In genomic region chr2:229489016-229489415, GRCh38 we compare ENCODE assay signal across 11 cellular contexts.
A peak's percentile ranks its signal among the peaks of the same experiment; 100 is the strongest.
DNase-seq lines count a peak whose midpoint lies in the region; ATAC-seq and TF ChIP-seq lines count a peak whose summit lies in the region.
"Had no signal": no experiment of that assay in that cellular context is flagged by ENCODE, and none has a peak within 500 bp of the region (broad histone marks: within the 10 kb centered on the region; RNA-seq: fewer than 3 reads in every experiment).

No MANE protein-coding gene starts in this region.

- peaks cover 0 to 3% of the 10 kb centered on the region in 2 donors for H3K27me3 ChIP-seq in naive thymus-derived CD4-positive, alpha-beta T cell (ENCODE audit: control insufficient read depth in 2 of 2, insufficient read depth in 2 of 2, low read length in 2 of 2)
- H3K27me3 ChIP-seq: upper lobe of left lung had no signal

- H3K36me3 Mint-ChIP-seq in naive thymus-derived CD4-positive, alpha-beta T cell, result no peaks in the 10 kb centered on the region
- H3K36me3 Mint-ChIP-seq: activated naive CD8-positive, alpha-beta T cell had no signal

- peaks cover 0 to 30% (median 4%) of the 10 kb centered on the region in 5 donors for H3K27me3 Mint-ChIP-seq in naive thymus-derived CD4-positive, alpha-beta T cell

- peaks cover 0 to 17% (median 4%) of the 10 kb centered on the region in 11 donors for H3K9me3 Mint-ChIP-seq in naive thymus-derived CD4-positive, alpha-beta T cell

- ATAC-seq in GM18909 (IDR thresholded peaks at IDR 0.05; ENCODE audit: poor library complexity, unreplicated experiment), result no peak
- no peak for ATAC-seq in naive thymus-derived CD4-positive, alpha-beta T cell
- no peak for ATAC-seq in GM18873 (IDR thresholded peaks at IDR 0.05; ENCODE audit: low FRiP score, unreplicated experiment)

- no peaks in the 10 kb centered on the region for H3K4me1 Mint-ChIP-seq in naive thymus-derived CD4-positive, alpha-beta T cell

- TF ChIP-seq POLR2A in NB4 (IDR thresholded peaks at IDR 0.05; ENCODE audit: extremely low read depth, insufficient read length), result no peak

- no peak overlapping the region for H3K27ac ChIP-seq in naive thymus-derived CD4-positive, alpha-beta T cell (ENCODE audit: low read depth, low read length)
- H3K27ac ChIP-seq: upper lobe of left lung had no signal

- H3K4me3 ChIP-seq in NB4 (ENCODE audit: low read depth, low read length) (no peak overlapping the region), astrocyte of the cerebellum (ENCODE audit: low read depth, low read length) (no peak overlapping the region)
- no peak overlapping the region for H3K4me3 ChIP-seq in naive thymus-derived CD4-positive, alpha-beta T cell (ENCODE audit: low read length)
- H3K4me3 ChIP-seq: upper lobe of left lung had no signal

- POLR2A ChIA-PET in naive thymus-derived CD4-positive, alpha-beta T cell (lab: Charles Lee), result no interaction called here

- H3K4me3 Mint-ChIP-seq in naive thymus-derived CD4-positive, alpha-beta T cell, result no peak overlapping the region
- H3K4me3 Mint-ChIP-seq: activated naive CD8-positive, alpha-beta T cell had no signal

- CTCF ChIA-PET in naive thymus-derived CD4-positive, alpha-beta T cell (lab: Charles Lee), result no interaction called here

- in situ Hi-C loops in astrocyte of the cerebellum (cut with HindIII; ENCODE audit: low sequenced_read_pairs), result no loop called here

- DNase-seq in AG20443 (ENCODE audit: low spot score) (peak; percentile 43), NB4 (ENCODE audit: low read depth) (peak; percentile 90), astrocyte of the cerebellum (ENCODE audit: low read depth) (peak; percentile 35), kidney tubule cell (ENCODE audit: low spot score) (peak; percentile 15), KG1 (lab: John Stamatoyannopoulos, UW) (no peak)
- DNase-seq in naive thymus-derived CD4-positive, alpha-beta T cell, result no peak
- DNase-seq: NCI-H1694 had no signal

- no peak for TF ChIP-seq CTCF in NB4 (IDR thresholded peaks at IDR 0.05; ENCODE audit: low read depth, low read length)
- TF ChIP-seq CTCF in astrocyte of the cerebellum (IDR thresholded peaks at IDR 0.05; ENCODE audit: low read depth, low read length, missing control alignments), result no peak

- H3K4me1 ChIP-seq in naive thymus-derived CD4-positive, alpha-beta T cell (ENCODE audit: control insufficient read depth in 2 of 2, insufficient read depth in 2 of 2, low read length in 2 of 2), result no peaks in the 10 kb centered on the region
- H3K4me1 ChIP-seq: upper lobe of left lung had no signal

- intact Hi-C loops in naive thymus-derived CD4-positive, alpha-beta T cell (cut with micrococcal nuclease), result no loop called here

- H3K36me3 ChIP-seq in naive thymus-derived CD4-positive, alpha-beta T cell (ENCODE audit: control insufficient read depth in 2 of 3, insufficient read depth in 3 of 3, low read length in 3 of 3), result no peaks in the 10 kb centered on the region
- H3K36me3 ChIP-seq: upper lobe of left lung had no signal

- no peak overlapping the region for H3K27ac Mint-ChIP-seq in naive thymus-derived CD4-positive, alpha-beta T cell
- H3K27ac Mint-ChIP-seq: activated naive CD8-positive, alpha-beta T cell had no signal

- H3K9me3 ChIP-seq in naive thymus-derived CD4-positive, alpha-beta T cell (ENCODE audit: control insufficient read depth in 2 of 3, low read length in 3 of 3), result no peaks in the 10 kb centered on the region
- H3K9me3 ChIP-seq: upper lobe of left lung had no signal

Comparison
In these comparisons a context has a peak if more than half of its experiments do, and no peak if none do; other contexts are left out.
1. DNase-seq: peak in AG20443 (single experiment), NB4 (single experiment), astrocyte of the cerebellum (single experiment) and kidney tubule cell (single experiment); none in KG1 (single experiment) and naive thymus-derived CD4-positive, alpha-beta T cell (0 of 9).